26 cellular contexts compared by ENCODE assay signal in the genomic region with DNA sequence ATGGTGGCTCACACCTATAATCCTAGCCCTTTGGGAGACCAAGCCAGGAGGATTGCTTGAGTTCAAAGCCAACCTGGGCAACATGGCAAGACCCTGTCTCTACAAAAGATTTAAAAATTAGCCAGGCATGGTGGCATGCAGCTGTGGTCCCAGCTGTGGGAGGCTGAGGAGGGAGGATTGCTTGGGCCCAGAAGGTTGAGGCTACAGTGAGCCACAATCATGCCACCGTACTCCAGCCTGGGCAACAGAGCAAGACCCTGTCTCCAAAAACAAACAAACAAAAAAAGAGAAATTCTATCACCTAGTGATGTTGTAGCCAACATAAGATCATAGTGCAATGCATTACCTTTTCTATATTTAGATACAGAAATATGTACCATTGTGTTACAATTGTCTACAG.
DNase-seq lines count a peak whose midpoint lies in the region; ATAC-seq and TF ChIP-seq lines count a peak whose summit lies in the region.
"Had no signal": no experiment of that assay in that cellular context is flagged by ENCODE, and none has a peak within 500 bp of the region (broad histone marks: within the 10 kb centered on the region; RNA-seq: fewer than 3 reads in every experiment).

No MANE protein-coding gene starts in this region.

- BruUV-seq in A673 (replicated peaks; lab: Mats Ljungman, UMichigan): no TSS peak

- no peaks in the 10 kb centered on the region for H3K27me3 Mint-ChIP-seq in WTC11 (ENCODE audit: low read depth)

- 87 to 100% (median 93%) methylated on average over 1 of the region's 1 CpG for WGBS in heart left ventricle, 4 donors

- H3K36me3 ChIP-seq in left ventricle myocardium inferior: no peaks in the 10 kb centered on the region
- no peaks in the 10 kb centered on the region for H3K36me3 ChIP-seq in heart left ventricle
- H3K36me3 ChIP-seq in HEK293 (ENCODE audit: control insufficient read depth in 2 of 2, insufficient read depth in 1 of 2, low read length in 2 of 2): no peaks in the 10 kb centered on the region
- no peaks in the 10 kb centered on the region for H3K36me3 ChIP-seq in A673 (ENCODE audit: insufficient read depth, low read length, poor library complexity, severe bottlenecking)
- H3K36me3 ChIP-seq: BE2C, BLaER1 had no signal

- no peak overlapping the region for H3K4me3 ChIP-seq in left ventricle myocardium inferior
- no peak overlapping the region for H3K4me3 ChIP-seq in heart left ventricle
- no peak overlapping the region for H3K4me3 ChIP-seq in HEK293 (ENCODE audit: low read depth, low read length)
- no peak overlapping the region for H3K4me3 ChIP-seq in A673 (ENCODE audit: low read depth, low read length, poor library complexity, severe bottlenecking)
- H3K4me3 ChIP-seq: A549, BLaER1, GM12878 had no signal

- CTCF ChIA-PET in HEK293 (lab: Yijun Ruan, JAX): interaction anchor here (0.7 kb wide), 1 partner anchor 48 kb away, joined by 4 read pairs; no protein-coding TSS in a partner anchor
- CTCF ChIA-PET in WTC11 (lab: Charles Lee): no interaction called here
- CTCF ChIA-PET in A673 (lab: Charles Lee): no interaction called here

- TF ChIP-seq POLR2A in heart left ventricle (IDR thresholded peaks at IDR 0.05): no peak

- H3K27ac ChIP-seq in left ventricle myocardium inferior (replicated peaks): peak overlapping the region; percentile 58
- H3K27ac ChIP-seq in heart left ventricle: no peak overlapping the region
- no peak overlapping the region for H3K27ac ChIP-seq in HEK293 (ENCODE audit: extremely low read depth, low read depth, low read length)
- no peak overlapping the region for H3K27ac ChIP-seq in A673 (ENCODE audit: low read depth, low read length, poor library complexity, severe bottlenecking)
- H3K27ac ChIP-seq: 22Rv1, A549, BLaER1 had no signal

- H3K27me3 ChIP-seq in left ventricle myocardium inferior (ENCODE audit: low read depth) (no peaks in the 10 kb centered on the region), heart left ventricle (no peaks in the 10 kb centered on the region), A673 (replicated peaks; ENCODE audit: insufficient read depth, low read depth, low read length, poor library complexity) (no peaks in the 10 kb centered on the region)
- H3K27me3 ChIP-seq: BE2C, BLaER1 had no signal

- DNase-seq in left ventricle myocardium inferior (no peak), heart left ventricle (no peak), WTC11 (ENCODE audit: low spot score) (no peak), posterior vena cava (ENCODE audit: low spot score) (peak; percentile 0), A673 (ENCODE audit: low spot score) (no peak), SW 1271 (lab: John Stamatoyannopoulos, UW) (no peak)
- DNase-seq in activated naive CD4-positive, alpha-beta T cell treated with anti-CD3 and anti-CD28 coated beads, Interleukin-2, amount 50 U/mL, for 72 hours (ENCODE audit: low spot score in 2 of 2): no peak
- DNase-seq: ACHN; BE2C; C1 segment of cervical spinal cord; CD4-positive, alpha-beta memory T cell; CD4-positive, CD25-positive, alpha-beta regulatory T cell; CD8-positive, alpha-beta memory T cell; COR-L47; DMS 273 treated with DMSO at 0.1 percent for 48 hours; DMS153; DMS79; DND-41; EL; GDM1 had no signal

- H3K9me3 ChIP-seq in left ventricle myocardium inferior (replicated peaks): no peaks in the 10 kb centered on the region
- no peaks in the 10 kb centered on the region for H3K9me3 ChIP-seq in heart left ventricle
- H3K9me3 ChIP-seq in HEK293 (ENCODE audit: control insufficient read depth, insufficient read depth, low read depth, low read length): no peaks in the 10 kb centered on the region
- H3K9me3 ChIP-seq in A673 (ENCODE audit: low read depth, low read length, poor library complexity, severe bottlenecking): no peaks in the 10 kb centered on the region
- H3K9me3 ChIP-seq: A549, BE2C, BLaER1 had no signal

- peaks cover 20% of the 10 kb centered on the region for H3K4me1 Mint-ChIP-seq in WTC11
- H3K4me1 Mint-ChIP-seq: CD8-positive, alpha-beta memory T cell had no signal

- ATAC-seq in heart left ventricle: no peak
- ATAC-seq in WTC11: no peak
- ATAC-seq in activated naive CD4-positive, alpha-beta T cell treated with anti-CD3 and anti-CD28 coated beads, Interleukin-2, amount 50 U/mL, for 72 hours: no peak
- ATAC-seq: A549, GM12878 had no signal

- no peak overlapping the region for H3K27ac Mint-ChIP-seq in WTC11
- H3K27ac Mint-ChIP-seq in activated naive CD4-positive, alpha-beta T cell treated with anti-CD3 and anti-CD28 coated beads, Interleukin-2, amount 50 U/mL, for 72 hours: no peak overlapping the region
- H3K27ac Mint-ChIP-seq: CD4-positive, CD25-positive, alpha-beta regulatory T cell; CD8-positive, alpha-beta memory T cell had no signal

- H3K36me3 Mint-ChIP-seq in WTC11: no peaks in the 10 kb centered on the region
- H3K36me3 Mint-ChIP-seq in activated naive CD4-positive, alpha-beta T cell treated with anti-CD3 and anti-CD28 coated beads, Interleukin-2, amount 50 U/mL, for 72 hours: no peaks in the 10 kb centered on the region
- H3K36me3 Mint-ChIP-seq: CD14-positive monocyte; CD4-positive, alpha-beta memory T cell; CD4-positive, CD25-positive, alpha-beta regulatory T cell; CD8-positive, alpha-beta memory T cell had no signal

- peaks cover 35% of the 10 kb centered on the region for H3K4me1 ChIP-seq in left ventricle myocardium inferior
- peaks cover 0 to 34% (median 7%) of the 10 kb centered on the region in 12 donors for H3K4me1 ChIP-seq in heart left ventricle
- peaks cover 5% of the 10 kb centered on the region for H3K4me1 ChIP-seq in HEK293 (ENCODE audit: control insufficient read depth, insufficient read depth, low read length)
- peaks cover 17% of the 10 kb centered on the region for H3K4me1 ChIP-seq in A673 (ENCODE audit: insufficient read depth, low read length, poor library complexity, severe bottlenecking)
- H3K4me1 ChIP-seq: BE2C had no signal

- POLR2A ChIA-PET in HEK293 (lab: Yijun Ruan, JAX) (no interaction called here), WTC11 (lab: Charles Lee) (no interaction called here), A673 (lab: Charles Lee; ENCODE audit: low non-redundant PET) (interaction anchor here (0.6 kb wide), 1 partner anchor 263 kb away, joined by 3 read pairs; no protein-coding TSS in a partner anchor)

- H3K9me3 Mint-ChIP-seq in WTC11: no peaks in the 10 kb centered on the region
- H3K9me3 Mint-ChIP-seq in activated naive CD4-positive, alpha-beta T cell treated with anti-CD3 and anti-CD28 coated beads, Interleukin-2, amount 50 U/mL, for 72 hours: no peaks in the 10 kb centered on the region
- H3K9me3 Mint-ChIP-seq: CD14-positive monocyte; CD4-positive, alpha-beta memory T cell; CD8-positive, alpha-beta memory T cell had no signal

- intact Hi-C loops in left ventricle myocardium inferior (cut with micrococcal nuclease): no loop called here
- intact Hi-C loops in heart left ventricle (cut with DNase I): no loop called here
- intact Hi-C loops in posterior vena cava (cut with DNase I): no loop called here
- intact Hi-C loops in A673 (cut with micrococcal nuclease; ENCODE audit: unreplicated experiment): no loop called here

- H3K4me3 Mint-ChIP-seq in WTC11: no peak overlapping the region
- H3K4me3 Mint-ChIP-seq: CD14-positive monocyte; CD4-positive, alpha-beta memory T cell; CD4-positive, CD25-positive, alpha-beta regulatory T cell; CD8-positive, alpha-beta memory T cell had no signal

- TF ChIP-seq CTCF in left ventricle myocardium inferior (IDR thresholded peaks at IDR 0.05; ENCODE audit: borderline replicate concordance) (no peak), heart left ventricle (IDR thresholded peaks at IDR 0.05) (no peak), HEK293 (tag by site-specific recombination; IDR thresholded peaks at IDR 0.05) (no peak), WTC11 (IDR thresholded peaks at IDR 0.05) (no peak), A673 (conservative IDR thresholded peaks at IDR 0.05; ENCODE audit: low read depth, low read length) (no peak)

TF ChIP-seq in HEK293, 187 proteins besides CTCF, POLR2A, EP300 and RAD21 (continues in another document):
- TF ChIP-seq ZNF121 (tag by site-specific recombination; IDR thresholded peaks at IDR 0.05) (peak; percentile 92), ZNF202 (tag by site-specific recombination; IDR thresholded peaks at IDR 0.05; ENCODE audit: borderline replicate concordance) (no peak)
- TF ChIP-seq, protein P1, sequence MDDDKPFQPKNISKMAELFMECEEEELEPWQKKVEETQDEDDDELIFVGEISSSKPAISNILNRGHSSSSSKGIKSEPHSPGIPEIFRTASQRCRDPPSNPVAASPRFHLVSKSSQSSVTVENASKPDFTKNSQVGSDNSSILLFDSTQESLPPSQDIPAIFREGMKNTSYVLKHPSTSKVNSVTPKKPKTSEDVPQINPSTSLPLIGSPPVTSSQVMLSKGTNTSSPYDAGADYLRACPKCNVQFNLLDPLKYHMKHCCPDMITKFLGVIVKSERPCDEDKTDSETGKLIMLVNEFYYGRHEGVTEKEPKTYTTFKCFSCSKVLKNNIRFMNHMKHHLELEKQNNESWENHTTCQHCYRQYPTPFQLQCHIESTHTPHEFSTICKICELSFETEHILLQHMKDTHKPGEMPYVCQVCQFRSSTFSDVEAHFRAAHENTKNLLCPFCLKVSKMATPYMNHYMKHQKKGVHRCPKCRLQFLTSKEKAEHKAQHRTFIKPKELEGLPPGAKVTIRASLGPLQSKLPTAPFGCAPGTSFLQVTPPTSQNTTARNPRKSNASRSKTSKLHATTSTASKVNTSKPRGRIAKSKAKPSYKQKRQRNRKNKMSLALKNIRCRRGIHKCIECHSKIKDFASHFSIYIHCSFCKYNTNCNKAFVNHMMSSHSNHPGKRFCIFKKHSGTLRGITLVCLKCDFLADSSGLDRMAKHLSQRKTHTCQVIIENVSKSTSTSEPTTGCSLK (tag by site-specific recombination; IDR thresholded peaks at IDR 0.05): no peak

TF ChIP-seq in WTC11, 78 proteins besides CTCF, POLR2A, EP300 and RAD21:
- TF ChIP-seq ZNF121 (CRISPR knock-in tag; IDR thresholded peaks at IDR 0.05): peak; percentile 66
- TF ChIP-seq, protein P2, sequence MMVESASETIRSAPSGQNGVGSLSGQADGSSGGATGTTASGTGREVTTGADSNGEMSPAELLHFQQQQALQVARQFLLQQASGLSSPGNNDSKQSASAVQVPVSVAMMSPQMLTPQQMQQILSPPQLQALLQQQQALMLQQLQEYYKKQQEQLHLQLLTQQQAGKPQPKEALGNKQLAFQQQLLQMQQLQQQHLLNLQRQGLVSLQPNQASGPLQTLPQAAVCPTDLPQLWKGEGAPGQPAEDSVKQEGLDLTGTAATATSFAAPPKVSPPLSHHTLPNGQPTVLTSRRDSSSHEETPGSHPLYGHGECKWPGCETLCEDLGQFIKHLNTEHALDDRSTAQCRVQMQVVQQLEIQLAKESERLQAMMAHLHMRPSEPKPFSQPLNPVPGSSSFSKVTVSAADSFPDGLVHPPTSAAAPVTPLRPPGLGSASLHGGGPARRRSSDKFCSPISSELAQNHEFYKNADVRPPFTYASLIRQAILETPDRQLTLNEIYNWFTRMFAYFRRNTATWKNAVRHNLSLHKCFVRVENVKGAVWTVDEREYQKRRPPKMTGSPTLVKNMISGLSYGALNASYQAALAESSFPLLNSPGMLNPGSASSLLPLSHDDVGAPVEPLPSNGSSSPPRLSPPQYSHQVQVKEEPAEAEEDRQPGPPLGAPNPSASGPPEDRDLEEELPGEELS (CRISPR knock-in tag; IDR thresholded peaks at IDR 0.05): no peak
TF ChIP-seq in WTC11: peak in this region for 1.
